In genomic region chr3:171809513-171810277, GRCh38 we compare ENCODE assay signal across 1 cellular context.
TF ChIP-seq lines count a peak whose summit lies in the region.

No MANE protein-coding gene starts in this region.

TF ChIP-seq in HEK293, 187 proteins besides CTCF, POLR2A, EP300 and RAD21 (continued from another document and continues in another):
- TF ChIP-seq TSHZ1 (tag by site-specific recombination; IDR thresholded peaks at IDR 0.05; ENCODE audit: borderline replicate concordance), result no peak
- no peak for TF ChIP-seq REST (tag by site-specific recombination; IDR thresholded peaks at IDR 0.05)
- 0 out of 2 replicates have a peak, but pooled peaks have one; percentile 12 for TF ChIP-seq ZNF391 (tag by site-specific recombination; IDR thresholded peaks at IDR 0.05; ENCODE audit: borderline replicate concordance, low read depth)
- no peak for TF ChIP-seq ZNF596 (tag by site-specific recombination; IDR thresholded peaks at IDR 0.05)
- TF ChIP-seq ZNF707 (tag by site-specific recombination; IDR thresholded peaks at IDR 0.05), result no peak
- no peak; the same call in 1 of the 2 replicates for TF ChIP-seq ZNF146 (tag by site-specific recombination; IDR thresholded peaks at IDR 0.05)
- TF ChIP-seq RBAK (tag by site-specific recombination; IDR thresholded peaks at IDR 0.05), result no peak
- TF ChIP-seq ZBTB48 (tag by site-specific recombination; IDR thresholded peaks at IDR 0.05), result peak; percentile 39; the same call in 1 of the 2 replicates
- no peak for TF ChIP-seq ZNF302 (tag by site-specific recombination; IDR thresholded peaks at IDR 0.05; ENCODE audit: low read depth)
- TF ChIP-seq ZFP37 (tag by site-specific recombination; IDR thresholded peaks at IDR 0.05), result peak; percentile 49; the same call in 1 of the 2 replicates
- TF ChIP-seq ZNF664 (tag by site-specific recombination; IDR thresholded peaks at IDR 0.05), result no peak
- no peak; the same call in 1 of the 2 replicates for TF ChIP-seq KLF8 (tag by site-specific recombination; IDR thresholded peaks at IDR 0.05)
- TF ChIP-seq ZNF704 (tag by site-specific recombination; IDR thresholded peaks at IDR 0.05), result no peak
- TF ChIP-seq ZNF549 (tag by site-specific recombination; IDR thresholded peaks at IDR 0.05), result no peak
- no peak for TF ChIP-seq ZNF280C (tag by site-specific recombination; IDR thresholded peaks at IDR 0.05)
- no peak for TF ChIP-seq ZBTB21 (tag by site-specific recombination; IDR thresholded peaks at IDR 0.05)
- no peak for TF ChIP-seq ZNF571 (tag by site-specific recombination; IDR thresholded peaks at IDR 0.05)
- TF ChIP-seq ZNF747 (tag by site-specific recombination; IDR thresholded peaks at IDR 0.05), result no peak
- TF ChIP-seq ZBTB8A (tag by site-specific recombination; IDR thresholded peaks at IDR 0.05), result no peak
- peak; percentile 91 for TF ChIP-seq ZNF600 (tag by site-specific recombination; IDR thresholded peaks at IDR 0.05)
- no peak for TF ChIP-seq PRDM10 (tag by site-specific recombination; IDR thresholded peaks at IDR 0.05)
- peak; percentile 43; the same call in 1 of the 2 replicates for TF ChIP-seq YY1 (tag by site-specific recombination; IDR thresholded peaks at IDR 0.05)
- TF ChIP-seq ZFHX2 (tag by site-specific recombination; conservative IDR thresholded peaks at IDR 0.05), result peak; percentile 99
- TF ChIP-seq ZNF24 (tag by site-specific recombination; IDR thresholded peaks at IDR 0.05), result no peak
- no peak for TF ChIP-seq ELK4 (IDR thresholded peaks at IDR 0.05; ENCODE audit: borderline replicate concordance, low read depth, low read length)
- TF ChIP-seq ZNF157 (tag by site-specific recombination; IDR thresholded peaks at IDR 0.05), result no peak
- peak; percentile 97 for TF ChIP-seq ZBTB17 (tag by site-specific recombination; IDR thresholded peaks at IDR 0.05)
- no peak for TF ChIP-seq ZNF423 (tag by site-specific recombination; IDR thresholded peaks at IDR 0.05)
- no peak for TF ChIP-seq GFI1B (tag by site-specific recombination; IDR thresholded peaks at IDR 0.05)
- TF ChIP-seq ZBTB20 (tag by site-specific recombination; IDR thresholded peaks at IDR 0.05), result no peak
- TF ChIP-seq BCL6B (tag by site-specific recombination; IDR thresholded peaks at IDR 0.05), result no peak
- no peak; the same call in none of the 2 replicates for TF ChIP-seq ZBTB10 (tag by site-specific recombination; IDR thresholded peaks at IDR 0.05)
- no peak for TF ChIP-seq ZNF548 (tag by site-specific recombination; IDR thresholded peaks at IDR 0.05)
- peak; percentile 86 for TF ChIP-seq MZF1 (tag by site-specific recombination; IDR thresholded peaks at IDR 0.05; ENCODE audit: borderline replicate concordance)
